Comparison of ENCODE assay signal across 8 cellular contexts in genomic region chr3:129690406-129690805, GRCh38.
A peak's percentile ranks its signal among the peaks of the same experiment; 100 is the strongest.
DNase-seq lines count a peak whose midpoint lies in the region; ATAC-seq and TF ChIP-seq lines count a peak whose summit lies in the region.

No MANE protein-coding gene starts in this region.

- H3K36me3 Mint-ChIP-seq in endothelial cell (ENCODE audit: low read depth, unreplicated experiment), result peaks cover 4% of the 10 kb centered on the region

- DNase-seq in AG08395 (ENCODE audit: low spot score) (peak; percentile 44), GM10248 (ENCODE audit: extremely low spot score) (peak; percentile 54), NCI-H146 treated with DMSO at 0.1 percent for 48 hours (lab: John Stamatoyannopoulos, UW; ENCODE audit: unreplicated experiment) (peak; percentile 79), SKM-1 treated with dmso at 0.1 percent for 144 hours (lab: John Stamatoyannopoulos, UW; ENCODE audit: unreplicated experiment) (peak; percentile 86), endothelial cell (ENCODE audit: low spot score) (peak; percentile 23), mucosa of gallbladder (ENCODE audit: low spot score) (peak; percentile 44), esophagus squamous epithelium (lab: John Stamatoyannopoulos, UW) (no peak)

- CTCF ChIA-PET in GM10248 (lab: Yijun Ruan, JAX), result interaction anchor here (0.7 to 3.4 kb wide), 6 partner anchors 9 to 134 kb away, joined by 3 to 13 read pairs (median 4); no protein-coding TSS in a partner anchor

- H3K4me1 ChIP-seq in esophagus squamous epithelium, result peaks cover 4 to 65% (median 14%) of the 10 kb centered on the region in 3 donors

- no peaks in the 10 kb centered on the region for H3K9me3 Mint-ChIP-seq in endothelial cell (ENCODE audit: unreplicated experiment)

- no peak overlapping the region for H3K4me3 ChIP-seq in esophagus squamous epithelium

- TF ChIP-seq CTCF in GM10248 (IDR thresholded peaks at IDR 0.05; ENCODE audit: control extremely low read depth, extremely low read depth, low read depth, missing control alignments) (no peak), endothelial cell (IDR thresholded peaks at IDR 0.05; ENCODE audit: unreplicated experiment) (no peak), esophagus squamous epithelium (IDR thresholded peaks at IDR 0.05) (no peak)

- no peak overlapping the region for H3K4me3 Mint-ChIP-seq in endothelial cell (ENCODE audit: unreplicated experiment)

- intact Hi-C loops in esophagus squamous epithelium (cut with DNase I), result no loop called here

- POLR2A ChIA-PET in GM10248 (lab: Yijun Ruan, JAX), result interaction anchor here (0.7 kb wide), 1 partner anchor 13 kb away, joined by 3 read pairs; no protein-coding TSS in a partner anchor

- H3K27me3 ChIP-seq in esophagus squamous epithelium, result no peaks in the 10 kb centered on the region

- H3K27me3 Mint-ChIP-seq in endothelial cell (ENCODE audit: unreplicated experiment), result no peaks in the 10 kb centered on the region

- H3K36me3 ChIP-seq in esophagus squamous epithelium, result no peaks in the 10 kb centered on the region

- peaks cover 15% of the 10 kb centered on the region for H3K4me1 Mint-ChIP-seq in endothelial cell (ENCODE audit: unreplicated experiment)

- peak; percentile 68 for ATAC-seq in HG02759 (IDR thresholded peaks at IDR 0.05; ENCODE audit: unreplicated experiment)

- H3K27ac Mint-ChIP-seq in endothelial cell (ENCODE audit: unreplicated experiment), result peak overlapping the region; percentile 49

- H3K9me3 ChIP-seq in esophagus squamous epithelium, result no peaks in the 10 kb centered on the region

- no peak for TF ChIP-seq POLR2A in esophagus squamous epithelium (IDR thresholded peaks at IDR 0.05)

- H3K27ac ChIP-seq in esophagus squamous epithelium, result peak overlapping the region in 1 of 4 donors; percentile 1
